ENCODE assay signal across 1 cellular context in the genomic region with DNA sequence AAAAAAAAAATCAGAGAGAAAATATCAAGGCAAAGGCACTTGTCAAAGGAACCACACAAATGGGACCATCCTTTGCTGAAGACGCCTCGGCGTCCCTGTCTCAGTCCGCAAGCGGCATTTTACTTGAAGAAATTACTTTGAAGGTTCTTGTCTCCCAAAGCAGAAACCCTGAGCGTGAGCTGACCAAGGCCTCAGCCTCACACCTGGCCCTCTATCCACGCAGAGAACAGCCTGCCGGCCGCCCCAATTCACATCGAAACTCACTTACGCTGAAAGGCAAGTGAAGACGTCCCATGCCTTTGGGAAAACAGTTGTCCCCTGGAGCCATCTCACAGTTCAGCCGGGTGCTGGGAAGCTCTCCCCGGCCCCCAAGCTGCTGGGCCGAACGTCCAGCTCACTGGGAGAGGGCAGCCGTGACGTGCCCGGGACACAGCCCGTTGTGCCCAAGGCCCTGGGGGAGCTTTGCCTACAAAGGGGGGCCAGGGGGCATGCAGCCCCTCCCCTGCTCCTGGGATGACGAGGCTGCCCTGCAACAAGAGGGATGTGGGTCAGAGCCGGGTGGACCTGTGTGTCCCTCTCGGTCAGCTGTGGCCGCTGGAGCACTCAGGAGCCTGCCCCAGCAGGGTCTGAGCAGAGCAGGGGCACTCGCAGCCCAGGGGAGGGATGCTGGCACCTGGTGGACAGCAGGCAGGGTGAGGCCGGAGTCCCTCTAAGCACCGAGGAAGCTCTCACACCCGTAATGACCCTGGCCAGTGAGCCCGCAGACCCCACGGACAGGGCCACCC.
TF ChIP-seq lines count a peak whose summit lies in the region.

No MANE protein-coding gene starts in this region.

TF ChIP-seq in IMR-90, 13 proteins besides CTCF, POLR2A, EP300 and RAD21:
- no peak for TF ChIP-seq CEBPB (IDR thresholded peaks at IDR 0.05; ENCODE audit: low read depth, low read length)
- TF ChIP-seq CHD1 (IDR thresholded peaks at IDR 0.05; ENCODE audit: low read depth, low read length) = no peak
- TF ChIP-seq RCOR1 (IDR thresholded peaks at IDR 0.05; ENCODE audit: insufficient replicate concordance, low read length) = no peak
- no peak for TF ChIP-seq SMC3 (IDR thresholded peaks at IDR 0.05; ENCODE audit: low read depth, low read length)
- TF ChIP-seq BHLHE40 (IDR thresholded peaks at IDR 0.05; ENCODE audit: low read depth, low read length) = no peak
- TF ChIP-seq, protein P1, sequence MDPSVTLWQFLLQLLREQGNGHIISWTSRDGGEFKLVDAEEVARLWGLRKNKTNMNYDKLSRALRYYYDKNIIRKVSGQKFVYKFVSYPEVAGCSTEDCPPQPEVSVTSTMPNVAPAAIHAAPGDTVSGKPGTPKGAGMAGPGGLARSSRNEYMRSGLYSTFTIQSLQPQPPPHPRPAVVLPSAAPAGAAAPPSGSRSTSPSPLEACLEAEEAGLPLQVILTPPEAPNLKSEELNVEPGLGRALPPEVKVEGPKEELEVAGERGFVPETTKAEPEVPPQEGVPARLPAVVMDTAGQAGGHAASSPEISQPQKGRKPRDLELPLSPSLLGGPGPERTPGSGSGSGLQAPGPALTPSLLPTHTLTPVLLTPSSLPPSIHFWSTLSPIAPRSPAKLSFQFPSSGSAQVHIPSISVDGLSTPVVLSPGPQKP (IDR thresholded peaks at IDR 0.05; ENCODE audit: borderline replicate concordance, low read depth, low read length) = no peak
- TF ChIP-seq, protein P2, sequence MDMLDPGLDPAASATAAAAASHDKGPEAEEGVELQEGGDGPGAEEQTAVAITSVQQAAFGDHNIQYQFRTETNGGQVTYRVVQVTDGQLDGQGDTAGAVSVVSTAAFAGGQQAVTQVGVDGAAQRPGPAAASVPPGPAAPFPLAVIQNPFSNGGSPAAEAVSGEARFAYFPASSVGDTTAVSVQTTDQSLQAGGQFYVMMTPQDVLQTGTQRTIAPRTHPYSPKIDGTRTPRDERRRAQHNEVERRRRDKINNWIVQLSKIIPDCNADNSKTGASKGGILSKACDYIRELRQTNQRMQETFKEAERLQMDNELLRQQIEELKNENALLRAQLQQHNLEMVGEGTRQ (IDR thresholded peaks at IDR 0.05; ENCODE audit: low read depth, low read length) = no peak
- TF ChIP-seq MAZ (IDR thresholded peaks at IDR 0.05; ENCODE audit: borderline replicate concordance, low read depth, low read length) = no peak
- TF ChIP-seq NFE2L2 (IDR thresholded peaks at IDR 0.05; ENCODE audit: low read depth, low read length) = no peak
- no peak for TF ChIP-seq FOS (IDR thresholded peaks at IDR 0.05; ENCODE audit: low read depth, low read length)
- TF ChIP-seq MXI1 (IDR thresholded peaks at IDR 0.05; ENCODE audit: borderline replicate concordance, low read depth, low read length) = no peak
- TF ChIP-seq RFX5 (IDR thresholded peaks at IDR 0.05; ENCODE audit: low read depth, low read length) = no peak
- TF ChIP-seq MAFK (IDR thresholded peaks at IDR 0.05; ENCODE audit: low read depth, low read length) = no peak
